Comparison of ENCODE assay signal across 24 cellular contexts in genomic region chr11:87330072-87330678, GRCh38.
"Had no signal": no experiment of that assay in that cellular context is flagged by ENCODE, and none has a peak within 500 bp of the region (broad histone marks: within the 10 kb centered on the region; RNA-seq: fewer than 3 reads in every experiment).

No MANE protein-coding gene starts in this region.

- H3K4me1 ChIP-seq: adrenal gland, pancreas, prostate gland, stomach had no signal

- ATAC-seq: pancreas; stimulated activated naive B cell treated with anti-CD40 and anti-IgM and Interleukin-4, amounts not matched to agents 10 μg/mL and 1 μg/mL and 100 μg/mL, for 72 hours had no signal

- H3K27ac ChIP-seq: adrenal gland, pancreas, prostate gland, stomach, VCaP had no signal

- DNase-seq: activated CD4-positive, alpha-beta T cell treated with anti-CD3 and anti-CD28 coated beads for 48 hours; activated CD4-positive, alpha-beta T cell treated with anti-CD3 and anti-CD28 coated beads, Interleukin-2, amount 50 U/mL, for 48 hours; activated CD8-positive, alpha-beta memory T cell treated with anti-CD3 and anti-CD28 coated beads for 24 hours; activated effector memory CD4-positive, alpha-beta T cell treated with Interleukin-2 at 50 U/mL for 16 hours; activated naive CD4-positive, alpha-beta T cell treated with Interleukin-2 at 50 U/mL for 16 hours; adrenal gland; dermis blood vessel endothelial cell; effector CD4-positive, alpha-beta T cell; head of caudate nucleus; mammary epithelial cell; nephron progenitor cell; nucleus accumbens; pancreas; retina; stimulated activated CD4-positive, alpha-beta T cell treated with anti-CD3 and anti-CD28 coated beads, Interleukin-15, amount 100 ng/mL, for 24 hours; stimulated activated CD4-positive, alpha-beta T cell treated with anti-CD3 and anti-CD28 coated beads, Interleukin-2, amount 100 ng/mL, for 24 hours; stimulated activated naive B cell treated with anti-CD40 and anti-IgM and Interleukin-4, amounts not matched to agents 10 μg/mL and 1 μg/mL and 100 μg/mL, for 72 hours; stomach; SW 1271; T-helper 9 cell had no signal

- H3K9me3 ChIP-seq: adrenal gland, pancreas, prostate gland had no signal

- H3K36me3 ChIP-seq: adrenal gland, pancreas, prostate gland had no signal

- H3K4me3 ChIP-seq: esophagus muscularis mucosa, pancreas, prostate gland, stomach, tibial nerve had no signal

- H3K27me3 ChIP-seq: adrenal gland, esophagus muscularis mucosa, pancreas, stomach, tibial nerve had no signal
